Comparison of ENCODE assay signal across 17 cellular contexts in genomic region chr9:134346151-134346550, GRCh38. TPM values are rescaled to one million over a fixed set of nuclear protein-coding genes. Genes with fewer than 3 reads are reported as not detected.
DNase-seq lines count a peak whose midpoint lies in the region; ATAC-seq and TF ChIP-seq lines count a peak whose summit lies in the region.
"Had no signal": no experiment of that assay in that cellular context is flagged by ENCODE, and none has a peak within 500 bp of the region (broad histone marks: within the 10 kb centered on the region; RNA-seq: fewer than 3 reads in every experiment).

No MANE protein-coding gene starts in this region.

- peaks cover 80 to 100% (median 98%) of the 10 kb centered on the region in 11 experiments for H4K20me1 ChIP-seq in BLaER1 treated with 17β-estradiol and CSF1 and Interleukin-3, amounts not matched to agents 10 nM and 100 nM
- peaks cover 95% of the 10 kb centered on the region for H4K20me1 ChIP-seq in osteoblast (ENCODE audit: insufficient read depth, low read length)

- peak overlapping the region in 3 of 11 experiments; percentile 7 to 74 (median 16); a peak in 4 of 22 replicates for H3K9ac ChIP-seq in BLaER1 treated with 17β-estradiol and CSF1 and Interleukin-3, amounts not matched to agents 10 nM and 100 nM

- H3K9me3 ChIP-seq in BLaER1 treated with 17β-estradiol and CSF1 and Interleukin-3, amounts not matched to agents 10 nM and 100 nM (replicated peaks in 1 of 11) = no peaks in the 10 kb centered on the region
- H3K9me3 ChIP-seq in osteoblast (ENCODE audit: low read depth, low read length) = no peaks in the 10 kb centered on the region
- H3K9me3 ChIP-seq: adrenal gland, left lung had no signal

- peaks cover 100% of the 10 kb centered on the region for H3K79me2 ChIP-seq in osteoblast (ENCODE audit: insufficient read depth, low read length)

- peaks cover 0 to 19% (median 0%) of the 10 kb centered on the region in 11 experiments; a peak in 4 of 22 replicates for H3K36me3 ChIP-seq in BLaER1 treated with 17β-estradiol and CSF1 and Interleukin-3, amounts not matched to agents 10 nM and 100 nM
- no peaks in the 10 kb centered on the region for H3K36me3 ChIP-seq in osteoblast (ENCODE audit: insufficient read depth, low read length)
- H3K36me3 ChIP-seq: adrenal gland, left lung had no signal

- no peak for ATAC-seq in HG03095 (IDR thresholded peaks at IDR 0.05; ENCODE audit: unreplicated experiment)
- ATAC-seq: HepG2; left lung; right cardiac atrium; stimulated activated naive B cell treated with anti-CD40 and anti-IgM and Interleukin-4, amounts not matched to agents 10 μg/mL and 1 μg/mL and 100 μg/mL, for 72 hours had no signal

- peak; percentile 35 for DNase-seq in LHCN-M2 (ENCODE audit: low read depth)
- DNase-seq in osteoblast (ENCODE audit: insufficient read length, low spot score, missing footprints) = peak; percentile 95
- no peak for DNase-seq in mucosa of gallbladder (ENCODE audit: low spot score)
- no peak for DNase-seq in activated CD4-positive, alpha-beta T cell treated with anti-CD3 and anti-CD28 coated beads, Interleukin-2, amount 50 U/mL, for 1 hour
- DNase-seq in HK-2 (ENCODE audit: unreplicated experiment) = no peak
- DNase-seq: activated CD4-positive, alpha-beta T cell treated with anti-CD3 and anti-CD28 coated beads, Interleukin-2, amount 10 ng/mL, durations not matched to agents 24 days and 14 days; activated effector memory CD4-positive, alpha-beta T cell treated with anti-CD3 and anti-CD28 coated beads, Interleukin-2, amount 50 U/mL, for 16 hours; left lung; NCI-H187; occipital lobe; right cardiac atrium; stimulated activated naive B cell treated with anti-CD40 and anti-IgM and Interleukin-4, amounts not matched to agents 10 μg/mL and 1 μg/mL and 100 μg/mL, for 72 hours had no signal

- H3K27me3 ChIP-seq in BLaER1 treated with 17β-estradiol and CSF1 and Interleukin-3, amounts not matched to agents 10 nM and 100 nM = no peaks in the 10 kb centered on the region
- no peaks in the 10 kb centered on the region for H3K27me3 ChIP-seq in osteoblast (ENCODE audit: insufficient read depth, low read length)
- H3K27me3 ChIP-seq: adrenal gland, left lung had no signal

- H2AFZ ChIP-seq in osteoblast (ENCODE audit: low read length) = no peak overlapping the region

- peak overlapping the region; percentile 87 to 99 (median 92) for H3K4me2 ChIP-seq in BLaER1 treated with 17β-estradiol and CSF1 and Interleukin-3, amounts not matched to agents 10 nM and 100 nM
- H3K4me2 ChIP-seq in osteoblast (ENCODE audit: insufficient read depth, low read length) = no peak overlapping the region

- TF ChIP-seq CTCF in osteoblast (IDR thresholded peaks at IDR 0.05; ENCODE audit: extremely low read depth, low read depth, low read length) = no peak

- H3K27ac ChIP-seq in BLaER1 treated with 17β-estradiol and CSF1 and Interleukin-3, amounts not matched to agents 10 nM and 100 nM = peak overlapping the region in 1 of 11 experiments; percentile 32; a peak in 2 of 22 replicates
- H3K27ac ChIP-seq in cingulate gyrus (ENCODE audit: low read depth, low read length) (peak overlapping the region; percentile 29), osteoblast (ENCODE audit: low read depth, low read length) (no peak overlapping the region)
- H3K27ac ChIP-seq: left lung had no signal

- peaks cover 99 to 100% (median 100%) of the 10 kb centered on the region in 10 experiments for H3K4me1 ChIP-seq in BLaER1 treated with 17β-estradiol and CSF1 and Interleukin-3, amounts not matched to agents 10 nM and 100 nM
- peaks cover 18% of the 10 kb centered on the region for H3K4me1 ChIP-seq in osteoblast (ENCODE audit: insufficient read depth, low read length)

- H3K4me3 ChIP-seq in BLaER1 treated with 17β-estradiol and CSF1 and Interleukin-3, amounts not matched to agents 10 nM and 100 nM = no peak overlapping the region
- H3K4me3 ChIP-seq in osteoblast (ENCODE audit: insufficient read depth, low read length) = no peak overlapping the region
- H3K4me3 ChIP-seq: adrenal gland, left lung had no signal

RNA-seq across cellular contexts. Expression of gene RXRA, which starts 19.9 kb away (rescaled TPM):
- 19.1 and 20.4 TPM in 2 replicates for total RNA-seq in LHCN-M2 (2014; rRNA removed)
- polyA plus RNA-seq in LHCN-M2 (2012) = 20.9 TPM
- 25.3 and 26.4 TPM in 2 replicates for total RNA-seq in osteoblast
- 106 TPM for total RNA-seq in mucosa of gallbladder

Comparison
In these comparisons a context has a peak if more than half of its experiments do, and no peak if none do; other contexts are left out.
1. DNase-seq: peak in LHCN-M2 (single experiment) and osteoblast (single experiment); none in mucosa of gallbladder (single experiment), activated CD4-positive, alpha-beta T cell treated with anti-CD3 and anti-CD28 coated beads, Interleukin-2, amount 50 U/mL, for 1 hour (single experiment) and HK-2 (single experiment).